Comparison of ENCODE assay signal across 10 cellular contexts in the genomic region with DNA sequence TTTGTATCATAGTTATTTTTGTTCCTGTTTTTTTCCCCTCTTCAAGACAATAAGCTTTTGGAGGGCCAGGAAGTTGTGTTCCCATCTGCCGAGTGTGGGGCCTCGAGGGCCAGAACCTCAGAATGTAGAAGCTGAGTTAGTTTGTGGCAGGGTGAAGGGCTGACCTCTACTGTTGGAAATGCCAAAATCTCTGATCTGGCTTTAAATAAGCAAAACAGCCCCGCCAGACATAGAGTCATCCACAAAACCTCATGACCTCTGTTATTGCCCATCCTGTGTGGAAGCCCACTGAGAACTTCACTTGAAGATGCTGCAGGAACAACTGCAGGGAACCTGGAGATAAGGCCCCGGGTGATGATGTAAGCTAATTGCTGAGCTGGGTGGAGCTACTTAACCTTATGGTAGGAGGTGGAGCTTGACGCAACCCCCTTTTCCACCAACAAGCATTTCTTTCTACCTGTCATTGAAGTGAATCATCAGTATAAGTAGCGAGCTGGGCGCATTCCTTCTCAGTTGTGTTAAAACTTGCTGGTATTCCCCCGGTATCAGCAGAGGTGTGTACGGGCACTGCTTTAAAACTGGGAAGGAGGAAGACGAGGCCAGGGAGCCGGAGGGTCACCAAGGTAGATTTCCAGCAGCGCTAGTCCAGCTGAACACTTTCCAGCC.
DNase-seq lines count a peak whose midpoint lies in the region; ATAC-seq and TF ChIP-seq lines count a peak whose summit lies in the region.
"Had no signal": no experiment of that assay in that cellular context is flagged by ENCODE, and none has a peak within 500 bp of the region (broad histone marks: within the 10 kb centered on the region; RNA-seq: fewer than 3 reads in every experiment).

No MANE protein-coding gene starts in this region.

- TF ChIP-seq CTCF in fibroblast of villous mesenchyme (IDR thresholded peaks at IDR 0.05; ENCODE audit: insufficient read depth, low read depth, low read length) = no peak

- no peak overlapping the region for H3K4me3 ChIP-seq in fibroblast of villous mesenchyme (ENCODE audit: low read depth, low read length)
- H3K4me3 ChIP-seq: adrenal gland had no signal

- DNase-seq in H4 (ENCODE audit: low spot score) (peak; percentile 88), SW 1271 (lab: John Stamatoyannopoulos, UW) (peak; percentile 77 to 94), fibroblast of villous mesenchyme (ENCODE audit: low read depth) (peak; percentile 48), renal cortical epithelial cell (ENCODE audit: low read depth) (peak; percentile 96), pons (ENCODE audit: low spot score) (no peak)
- DNase-seq in activated CD4-positive, alpha-beta T cell treated with anti-CD3 and anti-CD28 coated beads for 1 hour = no peak
- no peak for DNase-seq in activated CD8-positive, alpha-beta memory T cell treated with anti-CD3 and anti-CD28 coated beads for 24 hours
- DNase-seq: SHP77 treated with DMSO at 0.1 percent for 48 hours had no signal

- no peak for ATAC-seq in HG03045 (IDR thresholded peaks at IDR 0.05; ENCODE audit: unreplicated experiment)

Comparison
In these comparisons a context has a peak if more than half of its experiments do, and no peak if none do; other contexts are left out.
1. DNase-seq: peak in H4 (single experiment), SW 1271 (2 of 2), fibroblast of villous mesenchyme (single experiment) and renal cortical epithelial cell (single experiment); none in activated CD4-positive, alpha-beta T cell treated with anti-CD3 and anti-CD28 coated beads for 1 hour (single experiment), pons (single experiment) and activated CD8-positive, alpha-beta memory T cell treated with anti-CD3 and anti-CD28 coated beads for 24 hours (single experiment).